Comparison of ENCODE assay signal across 14 cellular contexts in the genomic region with DNA sequence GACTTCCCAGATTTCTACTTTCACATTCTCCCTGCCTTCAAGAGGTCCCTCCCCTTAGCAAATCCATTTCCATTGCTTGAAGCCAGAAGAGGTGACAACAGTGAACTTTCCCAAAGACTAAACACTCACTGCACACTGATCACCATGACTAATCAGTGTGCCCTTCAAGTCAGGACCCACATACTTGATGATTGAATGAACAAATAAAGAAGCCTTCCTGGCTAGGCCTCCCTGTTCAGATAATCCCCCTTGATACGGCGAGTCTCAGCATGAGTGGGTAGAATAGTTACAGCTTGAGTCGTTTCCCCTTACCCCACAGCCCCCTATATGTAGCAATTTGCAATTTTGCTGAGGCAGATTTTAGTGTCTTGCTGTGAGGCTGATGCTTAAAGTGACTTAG.
DNase-seq lines count a peak whose midpoint lies in the region; ATAC-seq, FAIRE-seq and TF ChIP-seq lines count a peak whose summit lies in the region.
"Had no signal": no experiment of that assay in that cellular context is flagged by ENCODE, and none has a peak within 500 bp of the region (broad histone marks: within the 10 kb centered on the region; RNA-seq: fewer than 3 reads in every experiment).

No MANE protein-coding gene starts in this region.

- FAIRE-seq in HTR-8/SVneo (lab: Jason Lieb, UNC) (peak; percentile 87), bronchial epithelial cell (lab: Jason Lieb, UNC) (no peak)
- FAIRE-seq: GM12878, pancreas had no signal

- H3K27ac ChIP-seq in AG04450 (ENCODE audit: low read depth, low read length) (peak overlapping the region; percentile 68), left lung (no peak overlapping the region)
- H3K27ac ChIP-seq: pancreas had no signal

- H3K36me3 ChIP-seq in bronchial epithelial cell (ENCODE audit: control insufficient read depth, insufficient read depth, low read length): no peaks in the 10 kb centered on the region
- no peaks in the 10 kb centered on the region for H3K36me3 ChIP-seq in left lung
- H3K36me3 ChIP-seq: pancreas had no signal

- no peaks in the 10 kb centered on the region for H3K4me1 ChIP-seq in left lung
- H3K4me1 ChIP-seq: pancreas had no signal

- TF ChIP-seq CTCF in AG04450 (IDR thresholded peaks at IDR 0.05; ENCODE audit: low read depth, low read length) (no peak), bronchial epithelial cell (IDR thresholded peaks at IDR 0.05; ENCODE audit: insufficient read depth, low read length, severe bottlenecking) (no peak), left lung (IDR thresholded peaks at IDR 0.05) (no peak)

- POLR2A ChIA-PET in AG04450 (lab: Yijun Ruan, JAX): interaction anchor here (0.9 to 1.1 kb wide), 2 partner anchors 11 to 21 kb away, joined by 4 to 5 read pairs; no protein-coding TSS in a partner anchor

- intact Hi-C loops in left lung (cut with DNase I) (no loop called here), posterior cingulate gyrus (cut with DNase I) (no loop called here)

- peak; percentile 60 for DNase-seq in AG04450 (ENCODE audit: low read depth, low spot score)
- peak; percentile 50 for DNase-seq in HTR-8/SVneo (ENCODE audit: insufficient read length, low spot score)
- DNase-seq in bronchial epithelial cell (ENCODE audit: low read depth): peak; percentile 98
- no peak for DNase-seq in left lung
- no peak for DNase-seq in posterior cingulate gyrus
- no peak for DNase-seq in NCI-H2107 treated with DMSO at 0.1 percent for 48 hours (lab: John Stamatoyannopoulos, UW; ENCODE audit: unreplicated experiment)
- no peak for DNase-seq in NCI-H524 treated with DMSO at 0.1 percent for 48 hours (lab: John Stamatoyannopoulos, UW)
- DNase-seq: left cardiac atrium; NCI-H1417; pancreas; stimulated activated CD4-positive, alpha-beta T cell treated with anti-CD3 and anti-CD28 coated beads, Interleukin-4, amount 100 ng/mL, for 24 hours; T-helper 9 cell had no signal

- peaks cover 2% of the 10 kb centered on the region; the same call in 1 of the 2 replicates for H3K9me3 ChIP-seq in AG04450 (ENCODE audit: control insufficient read depth, insufficient read depth, low read length)
- H3K9me3 ChIP-seq in left lung: no peaks in the 10 kb centered on the region
- H3K9me3 ChIP-seq: pancreas had no signal

- CTCF ChIA-PET in AG04450 (lab: Charles Lee): no interaction called here

- H3K27me3 ChIP-seq in AG04450 (ENCODE audit: control insufficient read depth, insufficient read depth, low read length): no peaks in the 10 kb centered on the region
- H3K27me3 ChIP-seq in bronchial epithelial cell (ENCODE audit: control insufficient read depth, insufficient read depth, low read length): no peaks in the 10 kb centered on the region
- H3K27me3 ChIP-seq in left lung: no peaks in the 10 kb centered on the region
- H3K27me3 ChIP-seq: pancreas had no signal

- ATAC-seq in left lung (peak; percentile 87), HG02981 (IDR thresholded peaks at IDR 0.05; ENCODE audit: unreplicated experiment) (no peak)
- ATAC-seq: GM12878 had no signal

- H3K4me3 ChIP-seq in AG04450 (ENCODE audit: low read depth, low read length): no peak overlapping the region
- no peak overlapping the region for H3K4me3 ChIP-seq in bronchial epithelial cell (ENCODE audit: low read depth, low read length)
- H3K4me3 ChIP-seq in left lung: no peak overlapping the region
- H3K4me3 ChIP-seq: GM12878, pancreas had no signal

Comparison
In these comparisons a context has a peak if more than half of its experiments do, and no peak if none do; other contexts are left out.
1. DNase-seq: peak in AG04450 (single experiment), HTR-8/SVneo (single experiment) and bronchial epithelial cell (single experiment); none in left lung (0 of 2), posterior cingulate gyrus (0 of 10), NCI-H2107 treated with DMSO at 0.1 percent for 48 hours (single experiment) and NCI-H524 treated with DMSO at 0.1 percent for 48 hours (single experiment).